10 cellular contexts compared by ENCODE assay signal in genomic region chr6:43579171-43579570, GRCh38. TPM values are rescaled to one million over a fixed set of nuclear protein-coding genes. Genes with fewer than 3 reads are reported as not detected.
DNase-seq lines count a peak whose midpoint lies in the region; ATAC-seq and TF ChIP-seq lines count a peak whose summit lies in the region.
"Had no signal": no experiment of that assay in that cellular context is flagged by ENCODE, and none has a peak within 500 bp of the region (broad histone marks: within the 10 kb centered on the region; RNA-seq: fewer than 3 reads in every experiment).

No MANE protein-coding gene starts in this region.

- intact Hi-C loops in Calu3 (cut with micrococcal nuclease; ENCODE audit: unreplicated experiment): no loop called here
- intact Hi-C loops in activated B cell treated with CpG ODN at 0.5 μM for 24 hours (cut with micrococcal nuclease): loop anchor here (10.0 kb wide), 1 partner anchor 806 kb away; the partner anchor contains the start of gene CDC5L

- peak overlapping the region; percentile 24 for H3K4me2 ChIP-seq in hepatocyte

- H3K27ac ChIP-seq in 22Rv1 (peak overlapping the region; percentile 17; the same call in 1 of the 2 replicates), hepatocyte (no peak overlapping the region)
- H3K27ac ChIP-seq: SJSA1 had no signal

- peaks cover 49% of the 10 kb centered on the region for H3K79me2 ChIP-seq in hepatocyte

- no peaks in the 10 kb centered on the region for H4K20me1 ChIP-seq in hepatocyte (ENCODE audit: insufficient read depth, poor library complexity, severe bottlenecking)

- ATAC-seq in activated B cell treated with CpG ODN at 0.5 μM for 24 hours (ENCODE audit: low read depth): no peak

- H3K9me3 Mint-ChIP-seq in Calu3 (ENCODE audit: low read depth, unreplicated experiment): no peaks in the 10 kb centered on the region
- H3K9me3 Mint-ChIP-seq in activated B cell treated with CpG ODN at 0.5 μM for 24 hours: no peaks in the 10 kb centered on the region

- TF ChIP-seq CTCF in 22Rv1 (IDR thresholded peaks at IDR 0.05) (no peak), Calu3 (IDR thresholded peaks at IDR 0.05; ENCODE audit: unreplicated experiment) (no peak), activated B cell treated with CpG ODN at 0.5 μM for 24 hours (IDR thresholded peaks at IDR 0.05) (no peak), hepatocyte (IDR thresholded peaks at IDR 0.05; ENCODE audit: poor library complexity) (no peak)

- H3K4me3 ChIP-seq in hepatocyte: no peak overlapping the region
- H3K4me3 ChIP-seq: SJSA1 had no signal

- H3K27me3 Mint-ChIP-seq in Calu3 (ENCODE audit: unreplicated experiment) (no peaks in the 10 kb centered on the region), activated B cell treated with CpG ODN at 0.5 μM for 24 hours (no peaks in the 10 kb centered on the region)

- H3K36me3 Mint-ChIP-seq in Calu3 (ENCODE audit: insufficient read depth, unreplicated experiment) (peaks cover 55% of the 10 kb centered on the region), activated B cell treated with CpG ODN at 0.5 μM for 24 hours (ENCODE audit: low read depth) (peaks cover 37% of the 10 kb centered on the region)

- no peaks in the 10 kb centered on the region for H3K27me3 ChIP-seq in hepatocyte
- H3K27me3 ChIP-seq: SJSA1 had no signal

- H3K36me3 ChIP-seq in hepatocyte (replicated peaks; ENCODE audit: insufficient read depth, low read depth): no peaks in the 10 kb centered on the region

- 93% methylated on average over 2 of the region's 2 CpGs for WGBS in hepatocyte (ENCODE audit: low lambda C conversion rate, missing lambda C conversion rate)

- H3K4me1 Mint-ChIP-seq in Calu3 (ENCODE audit: low read depth, unreplicated experiment) (peaks cover 26% of the 10 kb centered on the region), activated B cell treated with CpG ODN at 0.5 μM for 24 hours (peaks cover 41% of the 10 kb centered on the region)

- CTCF ChIA-PET in Calu3 (lab: Charles Lee): no interaction called here
- CTCF ChIA-PET in activated B cell treated with CpG ODN at 0.5 μM for 24 hours (lab: Charles Lee): no interaction called here

- no peak for DNase-seq in Calu3
- DNase-seq in activated B cell treated with CpG ODN at 0.5 μM for 24 hours: no peak
- no peak for DNase-seq in hepatocyte (ENCODE audit: low spot score)
- no peak for DNase-seq in midbrain (lab: John Stamatoyannopoulos, UW)
- no peak for DNase-seq in NCI-H345 (lab: John Stamatoyannopoulos, UW)
- DNase-seq in NOMO-1 treated with DMSO at 0.1 percent for 48 hours (lab: John Stamatoyannopoulos, UW; ENCODE audit: unreplicated experiment): no peak
- DNase-seq in stimulated activated naive CD4-positive, alpha-beta T cell treated with Interleukin-2 at 50 U/mL for 16 hours (lab: John Stamatoyannopoulos, UW): no peak
- DNase-seq: central memory CD4-positive, alpha-beta T cell had no signal

- H3K4me1 ChIP-seq in hepatocyte (ENCODE audit: insufficient read depth): peaks cover 13% of the 10 kb centered on the region

- H3K9me2 ChIP-seq in hepatocyte (replicated peaks; ENCODE audit: insufficient read depth): no peaks in the 10 kb centered on the region

- no TSS peak for BruUV-seq in Calu3 (replicated peaks; lab: Mats Ljungman, UMichigan)

- no peaks in the 10 kb centered on the region for H3K9me3 ChIP-seq in hepatocyte (ENCODE audit: low read depth)
- H3K9me3 ChIP-seq: SJSA1 had no signal

- POLR2A ChIA-PET in activated B cell treated with CpG ODN at 0.5 μM for 24 hours (lab: Charles Lee): interaction anchor here (0.7 to 1.3 kb wide), 2 partner anchors 57 to 687 kb away, joined by 3 read pairs; partner anchors contain the start of gene MAD2L1BP

- H3K27ac Mint-ChIP-seq in Calu3 (ENCODE audit: unreplicated experiment) (peak overlapping the region; percentile 96), activated B cell treated with CpG ODN at 0.5 μM for 24 hours (peak overlapping the region; percentile 39)

- H2AFZ ChIP-seq in hepatocyte: no peak overlapping the region

- peak overlapping the region; percentile 23 for H3K4me3 Mint-ChIP-seq in Calu3 (ENCODE audit: low read depth, unreplicated experiment)
- H3K4me3 Mint-ChIP-seq in activated B cell treated with CpG ODN at 0.5 μM for 24 hours: no peak overlapping the region

RNA-seq across cellular contexts. Expression of gene POLH, which starts 3.2 kb away (rescaled TPM):
- total RNA-seq in Calu3 (2022): 25.7 and 31.9 TPM in 2 replicates
- 23.3 and 26.5 TPM in 2 replicates for total RNA-seq in activated B cell treated with CpG ODN at 0.5 μM for 24 hours
- 7.4 and 8.9 TPM in 2 replicates for total RNA-seq in hepatocyte
- polyA plus RNA-seq in hepatocyte: 5.0 and 5.1 TPM in 2 replicates

RNA-seq across cellular contexts. Expression of gene XPO5, which starts 3.3 kb away (rescaled TPM):
- total RNA-seq in Calu3 (2022) (106 and 131 TPM in 2 replicates), activated B cell treated with CpG ODN at 0.5 μM for 24 hours (54.4 and 59.4 TPM in 2 replicates), hepatocyte (21.4 and 23.4 TPM in 2 replicates)
- 12.0 and 16.2 TPM in 2 replicates for polyA plus RNA-seq in hepatocyte

RNA-seq across cellular contexts. Expression of gene GTPBP2, which starts 49.9 kb away (rescaled TPM):
- total RNA-seq in Calu3 (2022) (186 and 188 TPM in 2 replicates), activated B cell treated with CpG ODN at 0.5 μM for 24 hours (75.7 and 81.4 TPM in 2 replicates), hepatocyte (42.9 and 59.5 TPM in 2 replicates)
- polyA plus RNA-seq in hepatocyte: 21.9 and 28.7 TPM in 2 replicates

RNA-seq across cellular contexts. Expression of gene MAD2L1BP, which starts 56.5 kb away (rescaled TPM):
- total RNA-seq in Calu3 (2022) (48.2 and 53.2 TPM in 2 replicates), activated B cell treated with CpG ODN at 0.5 μM for 24 hours (40.1 and 40.5 TPM in 2 replicates), hepatocyte (36.3 and 47.6 TPM in 2 replicates)
- polyA plus RNA-seq in hepatocyte: 32.1 and 43.8 TPM in 2 replicates
